In the genomic region with DNA sequence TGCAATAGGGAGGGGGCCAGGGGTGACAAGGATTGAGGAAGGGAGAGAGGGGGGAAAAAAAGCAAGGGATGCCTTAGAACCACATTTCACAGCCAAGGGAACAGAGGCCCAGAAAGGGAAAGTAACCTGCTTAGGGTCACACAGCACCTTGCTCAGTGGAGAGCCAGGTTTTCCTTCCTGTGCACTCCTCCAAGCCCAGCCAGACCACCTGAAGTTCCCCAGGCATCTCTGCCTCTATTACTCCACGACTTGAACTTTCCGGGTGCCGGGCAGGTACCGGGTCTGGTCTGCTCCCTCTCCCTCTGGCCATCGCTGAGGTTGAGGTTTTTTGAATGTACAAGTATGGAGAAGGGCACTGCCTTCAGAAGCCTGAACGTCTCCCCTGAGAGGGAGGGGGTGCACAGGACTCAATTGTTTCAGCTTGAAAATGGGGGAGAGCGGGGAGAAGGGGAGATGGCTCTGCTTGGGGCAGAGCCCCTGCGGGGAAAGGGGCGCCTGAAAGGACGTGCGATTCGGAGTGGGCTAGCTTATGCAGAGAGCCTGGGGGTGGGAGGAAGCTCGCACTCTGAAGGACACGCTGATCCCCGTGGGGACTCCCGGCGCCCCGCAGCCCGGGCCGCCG, we compare ENCODE assay signal across 1 cellular context.
TF ChIP-seq lines count a peak whose summit lies in the region.

No MANE protein-coding gene starts in this region.

TF ChIP-seq in HepG2, 621 proteins besides CTCF, POLR2A, EP300 and RAD21 (continues in another document):
- TF ChIP-seq TFAP4 (IDR thresholded peaks at IDR 0.05; ENCODE audit: borderline replicate concordance, low read depth) (no peak), SIX4 (CRISPR knock-in tag; IDR thresholded peaks at IDR 0.05) (no peak), SYNCRIP (IDR thresholded peaks at IDR 0.05; ENCODE audit: insufficient read depth, low read depth, low read length) (no peak), ARNT2 (CRISPR knock-in tag; IDR thresholded peaks at IDR 0.05; ENCODE audit: low read depth) (no peak), MTA1 (CRISPR knock-in tag; IDR thresholded peaks at IDR 0.05; ENCODE audit: borderline replicate concordance) (no peak), ZNF768 (CRISPR knock-in tag; IDR thresholded peaks at IDR 0.05) (peak; percentile 98), TFE3 (CRISPR knock-in tag; IDR thresholded peaks at IDR 0.05) (no peak), SIN3B (IDR thresholded peaks at IDR 0.05; ENCODE audit: low read length) (no peak), ZNF235 (CRISPR knock-in tag; IDR thresholded peaks at IDR 0.05; ENCODE audit: borderline replicate concordance) (peak; percentile 9; the same call in 1 of the 2 replicates), ZNF580 (CRISPR knock-in tag; IDR thresholded peaks at IDR 0.05; ENCODE audit: borderline replicate concordance, low read depth) (no peak), SPEN (CRISPR knock-in tag; IDR thresholded peaks at IDR 0.05; ENCODE audit: low read depth) (no peak), CEBPZ (IDR thresholded peaks at IDR 0.05; ENCODE audit: low read length) (no peak), RARG (CRISPR knock-in tag; IDR thresholded peaks at IDR 0.05; ENCODE audit: low read depth) (no peak), HDAC6 (IDR thresholded peaks at IDR 0.05; ENCODE audit: low read depth, low read length) (no peak), ZBTB7B (CRISPR knock-in tag; IDR thresholded peaks at IDR 0.05) (0 out of 2 replicates have a peak, but pooled peaks have one; percentile 13), SOX6 (IDR thresholded peaks at IDR 0.05) (no peak), SOX6 (CRISPR knock-in tag; IDR thresholded peaks at IDR 0.05) (peak; percentile 5; the same call in 1 of the 2 replicates), HES4 (CRISPR knock-in tag; IDR thresholded peaks at IDR 0.05; ENCODE audit: borderline replicate concordance) (0 out of 2 replicates have a peak, but pooled peaks have one; percentile 11), PAX8 (CRISPR knock-in tag; IDR thresholded peaks at IDR 0.05; ENCODE audit: borderline replicate concordance) (no peak), NCOA1 (CRISPR knock-in tag; IDR thresholded peaks at IDR 0.05) (0 out of 2 replicates have a peak, but pooled peaks have one; percentile 32), SAFB2 (CRISPR knock-in tag; IDR thresholded peaks at IDR 0.05; ENCODE audit: borderline replicate concordance, low read depth) (no peak), RBM39 (IDR thresholded peaks at IDR 0.05; ENCODE audit: low read depth, low read length, poor library complexity, severe bottlenecking) (no peak), HOXA5 (CRISPR knock-in tag; IDR thresholded peaks at IDR 0.05) (no peak), MXD1 (CRISPR knock-in tag; IDR thresholded peaks at IDR 0.05) (no peak), SETDB1 (CRISPR knock-in tag; IDR thresholded peaks at IDR 0.05; ENCODE audit: borderline replicate concordance) (no peak), FOXC1 (CRISPR knock-in tag; IDR thresholded peaks at IDR 0.05; ENCODE audit: borderline replicate concordance) (0 out of 2 replicates have a peak, but pooled peaks have one; percentile 5), ZMAT3 (CRISPR knock-in tag; conservative IDR thresholded peaks at IDR 0.05) (0 out of 2 replicates have a peak, but pooled peaks have one; percentile 18), ISL2 (CRISPR knock-in tag; IDR thresholded peaks at IDR 0.05) (no peak), ZNF629 (CRISPR knock-in tag; conservative IDR thresholded peaks at IDR 0.05) (peak; percentile 72), HNRNPK (IDR thresholded peaks at IDR 0.05; ENCODE audit: low read depth, low read length, poor library complexity, severe bottlenecking) (peak; percentile 38), ZMYM3 (CRISPR knock-in tag; IDR thresholded peaks at IDR 0.05) (peak; percentile 74), ZNF609 (CRISPR knock-in tag; IDR thresholded peaks at IDR 0.05; ENCODE audit: borderline replicate concordance) (no peak)
- TF ChIP-seq, protein P1, sequence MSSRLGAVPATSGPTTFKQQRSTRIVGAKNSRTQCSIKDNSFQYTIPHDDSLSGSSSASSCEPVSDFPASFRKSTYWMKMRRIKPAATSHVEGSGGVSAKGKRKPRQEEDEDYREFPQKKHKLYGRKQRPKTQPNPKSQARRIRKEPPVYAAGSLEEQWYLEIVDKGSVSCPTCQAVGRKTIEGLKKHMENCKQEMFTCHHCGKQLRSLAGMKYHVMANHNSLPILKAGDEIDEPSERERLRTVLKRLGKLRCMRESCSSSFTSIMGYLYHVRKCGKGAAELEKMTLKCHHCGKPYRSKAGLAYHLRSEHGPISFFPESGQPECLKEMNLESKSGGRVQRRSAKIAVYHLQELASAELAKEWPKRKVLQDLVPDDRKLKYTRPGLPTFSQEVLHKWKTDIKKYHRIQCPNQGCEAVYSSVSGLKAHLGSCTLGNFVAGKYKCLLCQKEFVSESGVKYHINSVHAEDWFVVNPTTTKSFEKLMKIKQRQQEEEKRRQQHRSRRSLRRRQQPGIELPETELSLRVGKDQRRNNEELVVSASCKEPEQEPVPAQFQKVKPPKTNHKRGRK (CRISPR knock-in tag; IDR thresholded peaks at IDR 0.05): no peak
- TF ChIP-seq, protein P2, sequence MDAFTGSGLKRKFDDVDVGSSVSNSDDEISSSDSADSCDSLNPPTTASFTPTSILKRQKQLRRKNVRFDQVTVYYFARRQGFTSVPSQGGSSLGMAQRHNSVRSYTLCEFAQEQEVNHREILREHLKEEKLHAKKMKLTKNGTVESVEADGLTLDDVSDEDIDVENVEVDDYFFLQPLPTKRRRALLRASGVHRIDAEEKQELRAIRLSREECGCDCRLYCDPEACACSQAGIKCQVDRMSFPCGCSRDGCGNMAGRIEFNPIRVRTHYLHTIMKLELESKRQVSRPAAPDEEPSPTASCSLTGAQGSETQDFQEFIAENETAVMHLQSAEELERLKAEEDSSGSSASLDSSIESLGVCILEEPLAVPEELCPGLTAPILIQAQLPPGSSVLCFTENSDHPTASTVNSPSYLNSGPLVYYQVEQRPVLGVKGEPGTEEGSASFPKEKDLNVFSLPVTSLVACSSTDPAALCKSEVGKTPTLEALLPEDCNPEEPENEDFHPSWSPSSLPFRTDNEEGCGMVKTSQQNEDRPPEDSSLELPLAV (CRISPR knock-in tag; conservative IDR thresholded peaks at IDR 0.05; ENCODE audit: low read depth): no peak
- TF ChIP-seq, protein P3, sequence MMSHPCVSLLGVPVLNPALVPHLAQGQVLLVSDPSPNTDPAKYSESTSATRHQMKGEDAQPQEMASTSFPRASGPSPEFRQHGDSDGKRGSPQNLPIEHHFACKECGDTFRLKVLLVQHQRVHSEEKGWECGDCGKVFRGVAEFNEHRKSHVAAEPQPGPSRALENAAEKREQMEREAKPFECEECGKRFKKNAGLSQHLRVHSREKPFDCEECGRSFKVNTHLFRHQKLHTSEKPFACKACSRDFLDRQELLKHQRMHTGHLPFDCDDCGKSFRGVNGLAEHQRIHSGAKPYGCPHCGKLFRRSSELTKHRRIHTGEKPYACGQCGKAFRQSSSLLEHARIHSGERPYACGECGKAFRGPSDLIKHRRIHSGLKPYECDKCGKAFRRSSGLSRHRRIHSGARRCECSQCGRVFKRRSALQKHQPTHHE (CRISPR knock-in tag; IDR thresholded peaks at IDR 0.05; ENCODE audit: borderline replicate concordance): no peak
- TF ChIP-seq, protein P4, sequence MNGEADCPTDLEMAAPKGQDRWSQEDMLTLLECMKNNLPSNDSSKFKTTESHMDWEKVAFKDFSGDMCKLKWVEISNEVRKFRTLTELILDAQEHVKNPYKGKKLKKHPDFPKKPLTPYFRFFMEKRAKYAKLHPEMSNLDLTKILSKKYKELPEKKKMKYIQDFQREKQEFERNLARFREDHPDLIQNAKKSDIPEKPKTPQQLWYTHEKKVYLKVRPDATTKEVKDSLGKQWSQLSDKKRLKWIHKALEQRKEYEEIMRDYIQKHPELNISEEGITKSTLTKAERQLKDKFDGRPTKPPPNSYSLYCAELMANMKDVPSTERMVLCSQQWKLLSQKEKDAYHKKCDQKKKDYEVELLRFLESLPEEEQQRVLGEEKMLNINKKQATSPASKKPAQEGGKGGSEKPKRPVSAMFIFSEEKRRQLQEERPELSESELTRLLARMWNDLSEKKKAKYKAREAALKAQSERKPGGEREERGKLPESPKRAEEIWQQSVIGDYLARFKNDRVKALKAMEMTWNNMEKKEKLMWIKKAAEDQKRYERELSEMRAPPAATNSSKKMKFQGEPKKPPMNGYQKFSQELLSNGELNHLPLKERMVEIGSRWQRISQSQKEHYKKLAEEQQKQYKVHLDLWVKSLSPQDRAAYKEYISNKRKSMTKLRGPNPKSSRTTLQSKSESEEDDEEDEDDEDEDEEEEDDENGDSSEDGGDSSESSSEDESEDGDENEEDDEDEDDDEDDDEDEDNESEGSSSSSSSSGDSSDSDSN (CRISPR knock-in tag; IDR thresholded peaks at IDR 0.05): no peak
